Comparison of ENCODE assay signal across 8 cellular contexts in genomic region chr9:97501972-97502221, GRCh38. TPM values are rescaled to one million over a fixed set of nuclear protein-coding genes. Genes with fewer than 3 reads are reported as not detected.
DNase-seq lines count a peak whose midpoint lies in the region; ATAC-seq and TF ChIP-seq lines count a peak whose summit lies in the region.

No MANE protein-coding gene starts in this region.

- RAD21 ChIA-PET in HCT116 (lab: Charles Lee; ENCODE audit: low non-redundant PET in 1 of 2, low total read pairs in 2 of 2, uncharacterized antibody in 2 of 2, unreplicated experiment in 2 of 2) = interaction anchor here in 1 of 2 experiments (0.6 to 1.5 kb wide), 4 partner anchors 97 to 1044 kb away, joined by 3 to 5 read pairs (median 5); no protein-coding TSS in a partner anchor

- H3K9me3 ChIP-seq in HCT116 (ENCODE audit: control insufficient read depth in 1 of 2, insufficient read depth in 1 of 2, low read depth in 1 of 2, low read length in 2 of 2) = no peaks in the 10 kb centered on the region
- no peaks in the 10 kb centered on the region for H3K9me3 ChIP-seq in iPS-20b (ENCODE audit: insufficient read depth, low read depth, low read length)
- no peaks in the 10 kb centered on the region for H3K9me3 ChIP-seq in testis

- no peak for TF ChIP-seq CTCF in GM12865 (IDR thresholded peaks at IDR 0.05; ENCODE audit: insufficient read depth, low read depth, low read length, missing control alignments)
- TF ChIP-seq CTCF in HCT116 (IDR thresholded peaks at IDR 0.05 in 2 of 3, conservative IDR thresholded peaks at IDR 0.05 in 1 of 3; ENCODE audit: borderline replicate concordance in 1 of 3, insufficient read depth in 1 of 3, low read depth in 2 of 3, low read length in 2 of 3) = no peak
- TF ChIP-seq CTCF in testis (IDR thresholded peaks at IDR 0.05) = no peak

- DNase-seq in GM12865 (ENCODE audit: low read depth) = no peak
- no peak for DNase-seq in HCT116 (ENCODE audit: low read depth, low spot score)
- DNase-seq in T-cell = peak in 1 of 34 experiments; percentile 2
- no peak for DNase-seq in testis
- DNase-seq in HuH-7 (ENCODE audit: low spot score) = no peak
- no peak for DNase-seq in stimulated activated CD4-positive, alpha-beta T cell treated with anti-CD3 and anti-CD28 coated beads, Interleukin-4, amount 100 ng/mL, for 24 hours
- no peak for DNase-seq in immature natural killer cell

- ATAC-seq in HCT116 = peak; percentile 57
- ATAC-seq in T-cell (replicated peaks in 1 of 4) = peak; percentile 10 to 46 (median 30)

- H3K27me3 Mint-ChIP-seq in T-cell (peaks cover 36 to 43% of the 10 kb centered on the region in 2 donors), immature natural killer cell (ENCODE audit: low read depth in 3 of 3) (peaks cover 13 to 19% (median 18%) of the 10 kb centered on the region in 3 donors)

- H3K4me2 ChIP-seq in HCT116 (ENCODE audit: low read length) = peak overlapping the region; percentile 88

- H3K9ac ChIP-seq in HCT116 (ENCODE audit: low read length) = peak overlapping the region; percentile 62
- no peak overlapping the region for H3K9ac ChIP-seq in iPS-20b (ENCODE audit: low read depth, low read length)

- H3K27ac Mint-ChIP-seq in T-cell (no peak overlapping the region), immature natural killer cell (no peak overlapping the region)

- H3K4me1 ChIP-seq in HCT116 (ENCODE audit: control insufficient read depth in 1 of 2, insufficient read depth in 2 of 2, low read length in 2 of 2) = peaks cover 0 to 16% of the 10 kb centered on the region in 2 experiments; a peak in 1 of 4 replicates
- H3K4me1 ChIP-seq in iPS-20b (ENCODE audit: insufficient read depth, low read length) = no peaks in the 10 kb centered on the region; the same call in 1 of the 2 replicates
- H3K4me1 ChIP-seq in testis = peaks cover 9% of the 10 kb centered on the region

- CTCF ChIA-PET in HCT116 (lab: Charles Lee) (interaction anchor here (0.6 to 1.7 kb wide), 8 partner anchors 8 to 129 kb away, joined by 3 to 10 read pairs (median 4); no protein-coding TSS in a partner anchor), T-cell (lab: Charles Lee) (interaction anchor here in 1 of 2 donors (1.6 kb wide), 1 partner anchor 9 kb away, joined by 7 read pairs; no protein-coding TSS in a partner anchor)

- H3K9me2 ChIP-seq in HCT116 (ENCODE audit: insufficient read depth) = no peaks in the 10 kb centered on the region

- peak overlapping the region; percentile 60 for H3K4me3 ChIP-seq in GM12865 (ENCODE audit: low read depth, low read length)
- H3K4me3 ChIP-seq in HCT116 (replicated peaks in 1 of 2; ENCODE audit: low read depth in 1 of 2, low read length in 2 of 2) = peak overlapping the region; percentile 57 to 70
- peak overlapping the region; percentile 78 for H3K4me3 ChIP-seq in iPS-20b (ENCODE audit: low read length)
- H3K4me3 ChIP-seq in testis = peak overlapping the region; percentile 69 to 81

- H2AFZ ChIP-seq in HCT116 (ENCODE audit: low read depth, low read length, poor library complexity, severe bottlenecking) = no peak overlapping the region

- WGBS in testis, 2 donors = 1% methylated on average over 30 of the region's 30 CpGs; no CpG with 5 or more reads in 1 of the 2 donors

- no peaks in the 10 kb centered on the region for H4K20me1 ChIP-seq in HCT116 (ENCODE audit: insufficient read depth)

- intact Hi-C loops in HCT116 (cut with micrococcal nuclease) (loop anchor here (1.0 kb wide), 1 partner anchor 96 kb away; no protein-coding TSS in a partner anchor), testis (cut with DNase I; ENCODE audit: low total_unique reads) (loop anchor here (10.0 kb wide), 1 partner anchor 53 kb away; no protein-coding TSS in a partner anchor)

- peaks cover 0 to 3% (median 0%) of the 10 kb centered on the region in 3 donors for H3K9me3 Mint-ChIP-seq in T-cell
- no peaks in the 10 kb centered on the region for H3K9me3 Mint-ChIP-seq in immature natural killer cell

- H3K79me2 ChIP-seq in HCT116 (ENCODE audit: insufficient read depth, low read length) = no peaks in the 10 kb centered on the region

- no peaks in the 10 kb centered on the region for H3K36me3 ChIP-seq in HCT116 (ENCODE audit: control insufficient read depth in 1 of 2, insufficient read depth in 2 of 2, low read length in 2 of 2)
- no peaks in the 10 kb centered on the region for H3K36me3 ChIP-seq in iPS-20b (ENCODE audit: insufficient read depth, low read depth, low read length)
- H3K36me3 ChIP-seq in testis (ENCODE audit: low read depth, missing control alignments) = no peaks in the 10 kb centered on the region

- H3K27me3 ChIP-seq in HCT116 (ENCODE audit: insufficient read depth, low read length) (peaks cover 5% of the 10 kb centered on the region; the same call in 1 of the 2 replicates), iPS-20b (ENCODE audit: insufficient read depth, low read length) (peaks cover 79% of the 10 kb centered on the region), testis (no peaks in the 10 kb centered on the region)

- H3K36me3 Mint-ChIP-seq in T-cell (peaks cover 3% of the 10 kb centered on the region), immature natural killer cell (peaks cover 4 to 5% (median 4%) of the 10 kb centered on the region in 3 donors)

- no TSS peak for BruUV-seq in HCT116 (replicated peaks; lab: Mats Ljungman, UMichigan)

- POLR2A ChIA-PET in HCT116 (lab: Charles Lee) = interaction anchor here (2.4 kb wide), 1 partner anchor 9 kb away, joined by 7 read pairs; no protein-coding TSS in a partner anchor
- POLR2A ChIA-PET in T-cell (lab: Charles Lee) = no interaction called here

- H3K4me3 Mint-ChIP-seq in T-cell = peak overlapping the region in 1 of 3 donors; percentile 62
- H3K4me3 Mint-ChIP-seq in immature natural killer cell = peak overlapping the region in 2 of 5 donors; percentile 18 to 80

- H3K27ac ChIP-seq in HCT116 (ENCODE audit: low read depth, low read length) (peak overlapping the region; percentile 48; the same call in 1 of the 2 replicates), iPS-20b (ENCODE audit: low read length) (no peak overlapping the region), testis (peak overlapping the region; percentile 31 to 66)

- no peak for TF ChIP-seq RAD21 in HCT116 (IDR thresholded peaks at IDR 0.05; ENCODE audit: low read depth)

- no peak for TF ChIP-seq POLR2A in HCT116 (IDR thresholded peaks at IDR 0.05; ENCODE audit: borderline replicate concordance, extremely low read depth, insufficient read depth, insufficient read length)
- TF ChIP-seq POLR2A in testis (IDR thresholded peaks at IDR 0.05) = no peak

- H3K4me1 Mint-ChIP-seq in T-cell (peaks cover 11 to 21% (median 19%) of the 10 kb centered on the region in 3 donors), immature natural killer cell (peaks cover 19 to 21% of the 10 kb centered on the region in 2 donors)

TF ChIP-seq in HCT116, 20 proteins besides CTCF, POLR2A, EP300 and RAD21 (continues in another document):
- TF ChIP-seq MAX (IDR thresholded peaks at IDR 0.05) = no peak
- no peak for TF ChIP-seq ATF3 (IDR thresholded peaks at IDR 0.05)
- TF ChIP-seq ELF1 (IDR thresholded peaks at IDR 0.05; ENCODE audit: borderline replicate concordance, low read depth) = no peak
- no peak for TF ChIP-seq YY1 (IDR thresholded peaks at IDR 0.05; ENCODE audit: extremely low read depth, insufficient replicate concordance, low read depth, low read length)
- TF ChIP-seq EZH2phosphoT487 (IDR thresholded peaks at IDR 0.05; ENCODE audit: borderline replicate concordance) = no peak
- TF ChIP-seq POLR2AphosphoS5 (IDR thresholded peaks at IDR 0.05; ENCODE audit: low read depth, low read length) = no peak
- no peak for TF ChIP-seq CBX3 (IDR thresholded peaks at IDR 0.05; ENCODE audit: low read depth)
- TF ChIP-seq SIN3A (IDR thresholded peaks at IDR 0.05; ENCODE audit: low read depth) = no peak
- TF ChIP-seq ZNF274 (IDR thresholded peaks at IDR 0.05; ENCODE audit: low read depth, low read length) = no peak
- TF ChIP-seq TCF7L2 (IDR thresholded peaks at IDR 0.05; ENCODE audit: borderline replicate concordance, extremely low read depth, insufficient read depth, insufficient read length) = no peak
- TF ChIP-seq REST (IDR thresholded peaks at IDR 0.05; ENCODE audit: low read depth) = no peak
- no peak for TF ChIP-seq EGR1 (IDR thresholded peaks at IDR 0.05; ENCODE audit: low read depth)
- no peak for TF ChIP-seq EZH2 (IDR thresholded peaks at IDR 0.05)

RNA-seq across cellular contexts. Expression of gene TMOD1, which starts 0.4 kb away (rescaled TPM):
- total RNA-seq in HCT116 (2021; ENCODE audit: unreplicated experiment) (4.4 TPM), T-cell (1 to 10 TPM in 4 of 5 donors, under 1 TPM in 1; 0.70 to 1.9 (median 1.3) TPM), testis (1 to 10 TPM; 3.9 TPM)
- 3.2 and 5.7 TPM in 2 replicates for polyA plus RNA-seq in HCT116 (2012)
- polyA plus RNA-seq in testis (ENCODE audit: insufficient read depth, low read depth, low replicate concordance) (7.8 TPM), immature natural killer cell (1 to 10 TPM; 1.7 to 4.8 (median 3.7) TPM)
